22 cellular contexts compared by ENCODE assay signal in the genomic region with DNA sequence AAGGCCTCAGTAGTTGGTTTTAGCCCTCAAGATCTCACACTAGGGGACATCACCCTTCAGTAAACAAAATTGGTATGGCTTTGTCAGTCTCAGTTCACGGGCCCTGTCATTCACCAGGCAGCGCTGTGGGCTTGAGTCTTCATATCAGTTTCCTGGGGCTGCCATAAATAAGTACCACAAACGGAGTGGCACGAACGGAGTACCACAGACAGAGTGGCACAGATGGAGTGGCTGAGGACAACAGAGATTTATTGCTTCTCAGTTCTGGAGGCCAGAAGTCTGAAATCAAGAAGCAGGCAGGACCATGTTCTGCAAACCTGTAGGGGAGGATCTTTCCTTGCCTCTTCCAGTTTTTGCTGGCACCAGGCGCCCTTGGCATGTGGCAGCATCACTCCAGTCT. TPM values are rescaled to one million over a fixed set of nuclear protein-coding genes. Genes with fewer than 3 reads are reported as not detected.
DNase-seq lines count a peak whose midpoint lies in the region; ATAC-seq and TF ChIP-seq lines count a peak whose summit lies in the region.
"Had no signal": no experiment of that assay in that cellular context is flagged by ENCODE, and none has a peak within 500 bp of the region (broad histone marks: within the 10 kb centered on the region; RNA-seq: fewer than 3 reads in every experiment).

No MANE protein-coding gene starts in this region.

- no peaks in the 10 kb centered on the region for H3K9me3 ChIP-seq in CD8-positive, alpha-beta T cell (ENCODE audit: low read length)
- H3K9me3 ChIP-seq in psoas muscle, result no peaks in the 10 kb centered on the region
- H3K9me3 ChIP-seq: BLaER1 had no signal

- no peaks in the 10 kb centered on the region for H3K27me3 Mint-ChIP-seq in CD8-positive, alpha-beta T cell (ENCODE audit: low read depth)
- H3K27me3 Mint-ChIP-seq in glutamatergic neuron (ENCODE audit: unreplicated experiment), result peaks cover 2% of the 10 kb centered on the region
- H3K27me3 Mint-ChIP-seq: B cell; CD4-positive, CD25-positive, alpha-beta regulatory T cell; CD8-positive, alpha-beta memory T cell had no signal

- POLR2A ChIA-PET in CD8-positive, alpha-beta T cell (lab: Charles Lee), result no interaction called here

- no peaks in the 10 kb centered on the region for H3K4me1 ChIP-seq in CD8-positive, alpha-beta T cell (ENCODE audit: insufficient read depth, low read length)
- no peaks in the 10 kb centered on the region for H3K4me1 ChIP-seq in psoas muscle
- H3K4me1 ChIP-seq: BLaER1 had no signal

- no peak for TF ChIP-seq CTCF in CD8-positive, alpha-beta T cell (IDR thresholded peaks at IDR 0.05)
- TF ChIP-seq CTCF in psoas muscle (IDR thresholded peaks at IDR 0.05) (no peak), glutamatergic neuron (IDR thresholded peaks at IDR 0.05; ENCODE audit: partially characterized antibody, unreplicated experiment) (no peak)

- no peak for ATAC-seq in CD8-positive, alpha-beta T cell
- peak in 3 of 4 donors; percentile 38 to 80 (median 63) for ATAC-seq in psoas muscle
- no peak for ATAC-seq in GM18868 (IDR thresholded peaks at IDR 0.05; ENCODE audit: unreplicated experiment)
- ATAC-seq: GM12878, GM23338 had no signal

- no peaks in the 10 kb centered on the region for H3K27me3 ChIP-seq in CD8-positive, alpha-beta T cell (ENCODE audit: insufficient read depth, low read length)
- no peaks in the 10 kb centered on the region for H3K27me3 ChIP-seq in psoas muscle (ENCODE audit: insufficient read depth in 3 of 3, low read length in 2 of 3)
- H3K27me3 ChIP-seq: BLaER1 had no signal

- intact Hi-C loops in CD8-positive, alpha-beta T cell (cut with DNase I, micrococcal nuclease), result no loop called here
- intact Hi-C loops in psoas muscle (cut with DNase I), result no loop called here

- no peaks in the 10 kb centered on the region for H3K9me3 Mint-ChIP-seq in CD8-positive, alpha-beta T cell
- H3K9me3 Mint-ChIP-seq in glutamatergic neuron (ENCODE audit: unreplicated experiment), result no peaks in the 10 kb centered on the region
- H3K9me3 Mint-ChIP-seq: CD4-positive, CD25-positive, alpha-beta regulatory T cell; CD8-positive, alpha-beta memory T cell; GM23338; H9; HFFc6 had no signal

- WGBS in psoas muscle, 3 donors, result 47 to 78% (median 49%) methylated on average over 6 of the region's 6 CpGs

- H3K4me3 Mint-ChIP-seq in CD8-positive, alpha-beta T cell, result no peak overlapping the region
- no peak overlapping the region for H3K4me3 Mint-ChIP-seq in glutamatergic neuron (ENCODE audit: unreplicated experiment)
- H3K4me3 Mint-ChIP-seq: B cell; CD4-positive, CD25-positive, alpha-beta regulatory T cell; CD8-positive, alpha-beta memory T cell; GM23338; H9; HFFc6 had no signal

- H3K36me3 ChIP-seq in CD8-positive, alpha-beta T cell (ENCODE audit: insufficient read depth, low read length), result peaks cover 64% of the 10 kb centered on the region
- H3K36me3 ChIP-seq in psoas muscle (ENCODE audit: insufficient read depth in 1 of 2, low read depth in 1 of 2), result peaks cover 7 to 98% of the 10 kb centered on the region in 2 donors

- H3K4me3 ChIP-seq in CD8-positive, alpha-beta T cell (ENCODE audit: low read depth, low read length), result no peak overlapping the region
- H3K4me3 ChIP-seq in psoas muscle, result no peak overlapping the region
- H3K4me3 ChIP-seq: BLaER1, GM12878, GM23338 had no signal

- peak overlapping the region; percentile 18 for H3K27ac Mint-ChIP-seq in CD8-positive, alpha-beta T cell
- H3K27ac Mint-ChIP-seq in glutamatergic neuron (ENCODE audit: unreplicated experiment), result no peak overlapping the region
- H3K27ac Mint-ChIP-seq: B cell, GM23338, H9, HFFc6 had no signal

- H3K36me3 Mint-ChIP-seq in CD8-positive, alpha-beta T cell, result peaks cover 83% of the 10 kb centered on the region
- no peaks in the 10 kb centered on the region for H3K36me3 Mint-ChIP-seq in glutamatergic neuron (ENCODE audit: unreplicated experiment)

- DNase-seq in NCI-H2029 treated with DMSO at 0.1 percent for 48 hours (lab: John Stamatoyannopoulos, UW) (peak; percentile 20), NCI-H2029 (lab: John Stamatoyannopoulos, UW) (no peak), myocyte (ENCODE audit: low read depth) (peak; percentile 29), psoas muscle (no peak), glutamatergic neuron (no peak)
- no peak for DNase-seq in CD8-positive, alpha-beta T cell
- no peak for DNase-seq in stimulated activated CD4-positive, alpha-beta T cell treated with anti-CD3 and anti-CD28 coated beads, Interleukin-2, amount 100 ng/mL, for 24 hours
- DNase-seq: CD4-positive, CD25-positive, alpha-beta regulatory T cell; CD8-positive, alpha-beta memory T cell; DMS 273 treated with DMSO at 0.1 percent for 48 hours; DMS79; EL; GDM1; H9; HFFc6 had no signal

- H3K4me1 Mint-ChIP-seq in CD8-positive, alpha-beta T cell (ENCODE audit: low read depth), result no peaks in the 10 kb centered on the region
- no peaks in the 10 kb centered on the region for H3K4me1 Mint-ChIP-seq in glutamatergic neuron (ENCODE audit: low read depth, unreplicated experiment)
- H3K4me1 Mint-ChIP-seq: B cell, GM23338, H9 had no signal

- no peak overlapping the region for H3K27ac ChIP-seq in CD8-positive, alpha-beta T cell (ENCODE audit: low read depth, low read length)
- peak overlapping the region; percentile 41 for H3K27ac ChIP-seq in psoas muscle
- H3K27ac ChIP-seq: 22Rv1, BLaER1, C4-2B had no signal

- CTCF ChIA-PET in CD8-positive, alpha-beta T cell (lab: Charles Lee), result no interaction called here

RNA-seq across cellular contexts. Expression of a gene that starts 37.5 kb away (rescaled TPM):
- 1 to 10 TPM; 3.7 to 3.9 TPM for total RNA-seq in CD8-positive, alpha-beta T cell
- total RNA-seq in myocyte (98.8 and 116 TPM in 2 replicates), psoas muscle (10 to 100 TPM in 2 of 4 donors, 1 to 10 TPM in 2; 6.3 to 10.3 (median 8.6) TPM), glutamatergic neuron (ENCODE audit: unreplicated experiment) (15.0 TPM)
- polyA plus RNA-seq in myocyte (2012), result 74.3 TPM
- 10 to 100 TPM; 19.0 to 29.1 (median 25.0) TPM for polyA plus RNA-seq in psoas muscle

Comparison
In these comparisons a context has a peak if more than half of its experiments do, and no peak if none do; other contexts are left out.
1. DNase-seq: peak in NCI-H2029 treated with DMSO at 0.1 percent for 48 hours (single experiment) and myocyte (single experiment); none in NCI-H2029 (single experiment), CD8-positive, alpha-beta T cell (0 of 7), psoas muscle (0 of 2), glutamatergic neuron (single experiment) and stimulated activated CD4-positive, alpha-beta T cell treated with anti-CD3 and anti-CD28 coated beads, Interleukin-2, amount 100 ng/mL, for 24 hours (0 of 2).
2. ATAC-seq: peak in psoas muscle (3 of 4); none in CD8-positive, alpha-beta T cell (single experiment) and GM18868 (single experiment).